ENCODE assay signal across 15 cellular contexts in genomic region chr14:64722842-64723447, GRCh38. TPM values are rescaled to one million over a fixed set of nuclear protein-coding genes. Genes with fewer than 3 reads are reported as not detected.
DNase-seq lines count a peak whose midpoint lies in the region; ATAC-seq lines count a peak whose summit lies in the region.
"Had no signal": no experiment of that assay in that cellular context is flagged by ENCODE, and none has a peak within 500 bp of the region (broad histone marks: within the 10 kb centered on the region; RNA-seq: fewer than 3 reads in every experiment).

No MANE protein-coding gene starts in this region.

- intact Hi-C loops in activated CD4-positive, alpha-beta T cell treated with anti-CD3 and anti-CD28 coated beads for 36 hours (cut with DNase I, micrococcal nuclease): no loop called here

- H3K79me1 ChIP-seq in mesendoderm (ENCODE audit: low read length): peaks cover 40% of the 10 kb centered on the region

- H3K27ac ChIP-seq in angular gyrus (ENCODE audit: low read depth, low read length): peak overlapping the region; percentile 24
- H3K27ac ChIP-seq in layer of hippocampus (ENCODE audit: low read depth, low read length): peak overlapping the region; percentile 91
- H3K27ac ChIP-seq in thymus (ENCODE audit: low read depth): peak overlapping the region; percentile 46
- H3K27ac ChIP-seq in mesendoderm (ENCODE audit: low read depth, low read length): no peak overlapping the region
- H3K27ac ChIP-seq: 22Rv1, PC-9 had no signal

- H4K8ac ChIP-seq in mesendoderm (ENCODE audit: low read depth, low read length): no peak overlapping the region

- H3K4me3 Mint-ChIP-seq in activated CD4-positive, alpha-beta T cell treated with anti-CD3 and anti-CD28 coated beads for 36 hours: no peak overlapping the region
- H3K4me3 Mint-ChIP-seq: stimulated activated memory B cell treated with anti-CD40 and anti-IgM and Interleukin-4, amounts not matched to agents 10 μg/mL and 1 μg/mL and 100 μg/mL, for 72 hours had no signal

- H3K27ac Mint-ChIP-seq in activated CD4-positive, alpha-beta T cell treated with anti-CD3 and anti-CD28 coated beads for 36 hours: no peak overlapping the region
- H3K27ac Mint-ChIP-seq: activated naive CD4-positive, alpha-beta T cell treated with anti-CD3 and anti-CD28 coated beads, Interleukin-2, amount 50 U/mL, for 72 hours; naive B cell; stimulated activated memory B cell treated with anti-CD40 and anti-IgM and Interleukin-4, amounts not matched to agents 10 μg/mL and 1 μg/mL and 100 μg/mL, for 72 hours had no signal

- H3K27me3 ChIP-seq in layer of hippocampus (ENCODE audit: control insufficient read depth, insufficient read depth, low read length) (no peaks in the 10 kb centered on the region), thymus (ENCODE audit: control insufficient read depth, insufficient read depth) (no peaks in the 10 kb centered on the region), mesendoderm (ENCODE audit: insufficient read depth, low read length, poor library complexity) (no peaks in the 10 kb centered on the region)

- H3K4ac ChIP-seq in mesendoderm (ENCODE audit: low read depth, low read length): no peak overlapping the region

- H3K27me3 Mint-ChIP-seq in activated CD4-positive, alpha-beta T cell treated with anti-CD3 and anti-CD28 coated beads for 36 hours: no peaks in the 10 kb centered on the region

- H4K5ac ChIP-seq in mesendoderm (ENCODE audit: low read length): no peak overlapping the region

- H3K9me3 ChIP-seq in thymus (ENCODE audit: control insufficient read depth): no peaks in the 10 kb centered on the region

- POLR2A ChIA-PET in activated CD4-positive, alpha-beta T cell treated with anti-CD3 and anti-CD28 coated beads for 36 hours (lab: Charles Lee): no interaction called here

- WGBS in thymus: 54% methylated on average over 5 of the region's 5 CpGs
- WGBS in mesendoderm (ENCODE audit: extremely low coverage, insufficient coverage, low lambda C conversion rate): no CpG with 5 or more reads among the region's 5 CpGs

- H3K9ac ChIP-seq in mesendoderm (ENCODE audit: low read length): no peak overlapping the region

- H3K36me3 ChIP-seq in thymus (ENCODE audit: control insufficient read depth, insufficient read depth) (no peaks in the 10 kb centered on the region), mesendoderm (ENCODE audit: control insufficient read depth, insufficient read depth, low read length) (peaks cover 4% of the 10 kb centered on the region)

- peaks cover 66% of the 10 kb centered on the region for H3K4me1 Mint-ChIP-seq in activated CD4-positive, alpha-beta T cell treated with anti-CD3 and anti-CD28 coated beads for 36 hours

- CTCF ChIA-PET in activated CD4-positive, alpha-beta T cell treated with anti-CD3 and anti-CD28 coated beads for 36 hours (lab: Charles Lee): interaction anchor here (0.6 to 0.8 kb wide), 3 partner anchors 34 to 468 kb away, joined by 3 read pairs; no protein-coding TSS in a partner anchor

- no peaks in the 10 kb centered on the region for H3K36me3 Mint-ChIP-seq in activated CD4-positive, alpha-beta T cell treated with anti-CD3 and anti-CD28 coated beads for 36 hours (ENCODE audit: low read depth)
- H3K36me3 Mint-ChIP-seq: activated naive CD4-positive, alpha-beta T cell treated with anti-CD3 and anti-CD28 coated beads, Interleukin-2, amount 50 U/mL, for 72 hours; naive B cell; stimulated activated memory B cell treated with anti-CD40 and anti-IgM and Interleukin-4, amounts not matched to agents 10 μg/mL and 1 μg/mL and 100 μg/mL, for 72 hours had no signal

- no peak overlapping the region for H2AK5ac ChIP-seq in mesendoderm (ENCODE audit: low read length)

- no peaks in the 10 kb centered on the region for H3K4me1 ChIP-seq in thymus (ENCODE audit: control insufficient read depth, insufficient read depth, low read length)
- peaks cover 55% of the 10 kb centered on the region for H3K4me1 ChIP-seq in mesendoderm (ENCODE audit: control insufficient read depth, low read depth, low read length)

- H3K4me3 ChIP-seq in thymus (ENCODE audit: low read length): no peak overlapping the region
- H3K4me3 ChIP-seq in mesendoderm (ENCODE audit: low read length): no peak overlapping the region
- H3K4me3 ChIP-seq: PC-9 had no signal

- H3K23ac ChIP-seq in mesendoderm (ENCODE audit: low read length): no peak overlapping the region

- no peak overlapping the region for H3K18ac ChIP-seq in mesendoderm (ENCODE audit: low read length)

- H2BK15ac ChIP-seq in mesendoderm (replicated peaks; ENCODE audit: low read depth): no peak overlapping the region

- H2BK120ac ChIP-seq in mesendoderm (ENCODE audit: low read depth, low read length): no peak overlapping the region

- no peak overlapping the region for H3K56ac ChIP-seq in mesendoderm (ENCODE audit: low read length)

- H3K4me2 ChIP-seq in mesendoderm (ENCODE audit: low read length): no peak overlapping the region
- H3K4me2 ChIP-seq: PC-9 had no signal

- no peaks in the 10 kb centered on the region for H3K9me3 Mint-ChIP-seq in activated CD4-positive, alpha-beta T cell treated with anti-CD3 and anti-CD28 coated beads for 36 hours (ENCODE audit: low read depth)
- H3K9me3 Mint-ChIP-seq: activated naive CD4-positive, alpha-beta T cell treated with anti-CD3 and anti-CD28 coated beads, Interleukin-2, amount 50 U/mL, for 72 hours; IgD-negative memory B cell had no signal

- H3K79me2 ChIP-seq in mesendoderm (ENCODE audit: control insufficient read depth, insufficient read depth, low read length): peaks cover 68% of the 10 kb centered on the region

- peak; percentile 35 for ATAC-seq in activated CD4-positive, alpha-beta T cell treated with anti-CD3 and anti-CD28 coated beads for 36 hours
- ATAC-seq: stimulated activated memory B cell treated with anti-CD40 and anti-IgM and Interleukin-4, amounts not matched to agents 10 μg/mL and 1 μg/mL and 100 μg/mL, for 72 hours had no signal

- H2BK5ac ChIP-seq in mesendoderm (ENCODE audit: low read length): no peak overlapping the region

- peak; percentile 25 for DNase-seq in activated CD4-positive, alpha-beta T cell treated with anti-CD3 and anti-CD28 coated beads for 36 hours
- DNase-seq in activated CD4-positive, alpha-beta T cell treated with anti-CD3 and anti-CD28 coated beads for 4 hours: no peak
- DNase-seq in mesendoderm (no peak), COLO829 (ENCODE audit: low spot score) (no peak), mucosa of gallbladder (ENCODE audit: low spot score) (no peak)
- DNase-seq: DND-41, naive B cell, PC-9 had no signal

RNA-seq across cellular contexts. Expression of gene PLEKHG3, which starts 18.7 kb away (rescaled TPM):
- total RNA-seq in activated CD4-positive, alpha-beta T cell treated with anti-CD3 and anti-CD28 coated beads for 36 hours: 1 to 10 TPM; 6.3 to 7.1 TPM
- 8.5 TPM for polyA plus RNA-seq in thymus
- polyA plus RNA-seq in mesendoderm (2013, experiment 1 of 2): 20.7 TPM
- polyA plus RNA-seq in mesendoderm (2013, experiment 2 of 2): 21.8 TPM
- total RNA-seq in mucosa of gallbladder: 101 TPM

Comparison
In these comparisons a context has a peak if more than half of its experiments do, and no peak if none do; other contexts are left out.
1. RNA of gene PLEKHG3, which starts 18.7 kb away (total RNA-seq): 101 TPM in mucosa of gallbladder (single experiment); 6.3 to 7.1 TPM in activated CD4-positive, alpha-beta T cell treated with anti-CD3 and anti-CD28 coated beads for 36 hours; every median in the first group is over 10 times any median in the second.